9 cellular contexts compared by ENCODE assay signal in genomic region chr9:127578627-127578951, GRCh38. TPM values are rescaled to one million over a fixed set of nuclear protein-coding genes. Genes with fewer than 3 reads are reported as not detected.
DNase-seq lines count a peak whose midpoint lies in the region; ATAC-seq and TF ChIP-seq lines count a peak whose summit lies in the region.
"Had no signal": no experiment of that assay in that cellular context is flagged by ENCODE, and none has a peak within 500 bp of the region (broad histone marks: within the 10 kb centered on the region; RNA-seq: fewer than 3 reads in every experiment).

No MANE protein-coding gene starts in this region.

- ATAC-seq in activated CD8-positive, alpha-beta T cell treated with anti-CD3 and anti-CD28 coated beads, Interleukin-2, amount 10 ng/mL, durations not matched to agents 7 days and 5 days, result no peak
- no peak for ATAC-seq in HG03520 (IDR thresholded peaks at IDR 0.05; ENCODE audit: unreplicated experiment)
- ATAC-seq in GM19023 (IDR thresholded peaks at IDR 0.05; ENCODE audit: unreplicated experiment), result no peak

- H3K27ac Mint-ChIP-seq in activated CD8-positive, alpha-beta T cell treated with anti-CD3 and anti-CD28 coated beads, Interleukin-2, amount 10 ng/mL, durations not matched to agents 7 days and 5 days, result peak overlapping the region; percentile 93

- POLR2A ChIA-PET in activated CD8-positive, alpha-beta T cell treated with anti-CD3 and anti-CD28 coated beads, Interleukin-2, amount 10 ng/mL, durations not matched to agents 7 days and 5 days (lab: Charles Lee), result interaction anchor here (2.1 to 2.3 kb wide), 2 partner anchors 8 to 23 kb away, joined by 5 to 18 read pairs; no protein-coding TSS in a partner anchor

- CTCF ChIA-PET in activated CD8-positive, alpha-beta T cell treated with anti-CD3 and anti-CD28 coated beads, Interleukin-2, amount 10 ng/mL, durations not matched to agents 7 days and 5 days (lab: Charles Lee), result interaction anchor here (0.6 to 2.5 kb wide), 12 partner anchors 8 to 200 kb away, joined by 3 to 13 read pairs (median 4); partner anchors contain the start of genes SH2D3C and TOR2A

- H3K27me3 Mint-ChIP-seq in activated CD8-positive, alpha-beta T cell treated with anti-CD3 and anti-CD28 coated beads, Interleukin-2, amount 10 ng/mL, durations not matched to agents 7 days and 5 days (ENCODE audit: low read depth), result no peaks in the 10 kb centered on the region

- H3K4me1 Mint-ChIP-seq in activated CD8-positive, alpha-beta T cell treated with anti-CD3 and anti-CD28 coated beads, Interleukin-2, amount 10 ng/mL, durations not matched to agents 7 days and 5 days (ENCODE audit: low read depth), result peaks cover 62% of the 10 kb centered on the region

- peak overlapping the region in 20 of 21 experiments; percentile 76 to 95 (median 88) for H3K27ac ChIP-seq in skin epidermis

- no peaks in the 10 kb centered on the region for H3K9me3 Mint-ChIP-seq in activated CD8-positive, alpha-beta T cell treated with anti-CD3 and anti-CD28 coated beads, Interleukin-2, amount 10 ng/mL, durations not matched to agents 7 days and 5 days (ENCODE audit: insufficient read depth)

- H3K36me3 Mint-ChIP-seq in activated CD8-positive, alpha-beta T cell treated with anti-CD3 and anti-CD28 coated beads, Interleukin-2, amount 10 ng/mL, durations not matched to agents 7 days and 5 days (ENCODE audit: low read depth), result peaks cover 7% of the 10 kb centered on the region

- TF ChIP-seq CTCF in fibroblast of the aortic adventitia (IDR thresholded peaks at IDR 0.05; ENCODE audit: insufficient read depth, low read length), result no peak

- H3K4me3 Mint-ChIP-seq in activated CD8-positive, alpha-beta T cell treated with anti-CD3 and anti-CD28 coated beads, Interleukin-2, amount 10 ng/mL, durations not matched to agents 7 days and 5 days, result peak overlapping the region; percentile 82

- H3K4me3 ChIP-seq in fibroblast of the aortic adventitia (ENCODE audit: low read depth, low read length) (peak overlapping the region; percentile 64), skin epidermis (peak overlapping the region in 4 of 7 experiments; percentile 4 to 27 (median 18))

- DNase-seq in HT1080 (ENCODE audit: low read depth) (peak; percentile 25), fibroblast of the aortic adventitia (ENCODE audit: low read depth) (no peak), mesenteric fat pad (ENCODE audit: low spot score) (no peak)
- DNase-seq in activated CD8-positive, alpha-beta T cell treated with anti-CD3 and anti-CD28 coated beads, Interleukin-2, amount 10 ng/mL, durations not matched to agents 7 days and 5 days, result no peak
- DNase-seq in stimulated activated CD4-positive, alpha-beta T cell treated with anti-CD3 and anti-CD28 coated beads, Interleukin-12 subunit alpha, Interleukin-12 subunit beta, amount 100 ng/mL, for 4 hours, result no peak
- DNase-seq: NCI-H526 had no signal

RNA-seq across cellular contexts. Expression of gene STXBP1, which starts 33.5 kb away (rescaled TPM):
- total RNA-seq in HT1080 (2014; rRNA removed; shearing (Covaris generic)), result 9.6 and 10.4 TPM in 2 replicates
- polyA plus RNA-seq in HT1080 (2015; cell fraction: cytosol; rRNA removed), result 17.7 and 29.5 TPM in 2 replicates
- 19.4 and 25.1 TPM in 2 replicates for polyA plus RNA-seq in HT1080 (2015; cell fraction: nucleus; rRNA removed)
- total RNA-seq in activated CD8-positive, alpha-beta T cell treated with anti-CD3 and anti-CD28 coated beads, Interleukin-2, amount 10 ng/mL, durations not matched to agents 7 days and 5 days, result 10 to 100 TPM; 24.2 to 25.3 TPM
- total RNA-seq in fibroblast of the aortic adventitia (ENCODE audit: low replicate concordance) (25.5 and 40.6 TPM in 2 replicates), mesenteric fat pad (77.0 TPM)
